ENCODE assay signal across 8 cellular contexts in genomic region chr15:67520976-67521769, GRCh38. TPM values are rescaled to one million over a fixed set of nuclear protein-coding genes. Genes with fewer than 3 reads are reported as not detected.
DNase-seq lines count a peak whose midpoint lies in the region; ATAC-seq, FAIRE-seq and TF ChIP-seq lines count a peak whose summit lies in the region.

TSS of gene C15orf61 (plus strand) at chr15:67521131. CDS start at chr15:67521249, 118 bp downstream.

- intact Hi-C loops in HCT116 (cut with micrococcal nuclease): loop anchor here (10.0 kb wide), 1 partner anchor 314 kb away; no protein-coding TSS in a partner anchor
- intact Hi-C loops in Right ventricle myocardium inferior (cut with DNase I): loop anchor here (2.0 to 10.0 kb wide), 3 partner anchors 22 to 654 kb away; partner anchors contain the start of gene MAP2K5
- intact Hi-C loops in pancreas (cut with DNase I): no loop called here
- intact Hi-C loops in thyroid gland (cut with DNase I): loop anchor here (5.0 kb wide), 1 partner anchor 316 kb away; no protein-coding TSS in a partner anchor

- peak within 1 kb of the TSS; percentile 97 for H3K27ac Mint-ChIP-seq in activated naive CD8-positive, alpha-beta T cell

- H3K27me3 ChIP-seq in HCT116 (ENCODE audit: insufficient read depth, low read length): no peaks in the 10 kb centered on the region
- H3K27me3 ChIP-seq in MM.1S (replicated peaks; ENCODE audit: insufficient read depth, low read length): no peaks in the 10 kb centered on the region
- no peaks in the 10 kb centered on the region for H3K27me3 ChIP-seq in pancreas
- H3K27me3 ChIP-seq in thyroid gland: no peaks in the 10 kb centered on the region

- H3K79me2 ChIP-seq in HCT116 (ENCODE audit: insufficient read depth, low read length) (peaks cover 46% of the 10 kb centered on the region), MM.1S (ENCODE audit: low read length) (peaks cover 46% of the 10 kb centered on the region)

- no peaks in the 10 kb centered on the region for H3K27me3 Mint-ChIP-seq in activated naive CD8-positive, alpha-beta T cell

- H3K36me3 ChIP-seq in HCT116 (ENCODE audit: control insufficient read depth in 1 of 2, insufficient read depth in 2 of 2, low read length in 2 of 2) (no peaks in the 10 kb centered on the region), MM.1S (replicated peaks; ENCODE audit: insufficient read depth, low read length) (no peaks in the 10 kb centered on the region), pancreas (no peaks in the 10 kb centered on the region), thyroid gland (no peaks in the 10 kb centered on the region)

- H3K9me3 ChIP-seq in HCT116 (ENCODE audit: control insufficient read depth in 1 of 2, insufficient read depth in 1 of 2, low read depth in 1 of 2, low read length in 2 of 2) (no peaks in the 10 kb centered on the region), MM.1S (replicated peaks; ENCODE audit: insufficient read depth, low read length) (no peaks in the 10 kb centered on the region), pancreas (no peaks in the 10 kb centered on the region), thyroid gland (no peaks in the 10 kb centered on the region)

- 0 to 1% methylated on average over 91 to 97 of the region's 97 CpGs for WGBS in pancreas, 2 donors
- 1 to 4% methylated on average over 13 to 17 of the region's 97 CpGs for WGBS in thyroid gland, 2 donors

- H3K36me3 Mint-ChIP-seq in activated naive CD8-positive, alpha-beta T cell: peaks cover 2% of the 10 kb centered on the region

- TF ChIP-seq RAD21 in HCT116 (IDR thresholded peaks at IDR 0.05; ENCODE audit: low read depth): peak; percentile 22; the same call in 1 of the 2 replicates

- peaks cover 24% of the 10 kb centered on the region for H3K4me1 Mint-ChIP-seq in activated naive CD8-positive, alpha-beta T cell (ENCODE audit: low read depth)

- POLR2A ChIA-PET in HCT116 (lab: Charles Lee): interaction anchor here (0.6 to 0.8 kb wide), 2 partner anchors 12 to 59 kb away, joined by 3 read pairs; no protein-coding TSS in a partner anchor

- peak within 1 kb of the TSS; percentile 92 for H3K9ac ChIP-seq in HCT116 (ENCODE audit: low read length)
- peak within 1 kb of the TSS; percentile 98 for H3K9ac ChIP-seq in MM.1S (ENCODE audit: low read length)

- H2AFZ ChIP-seq in HCT116 (ENCODE audit: low read depth, low read length, poor library complexity, severe bottlenecking): peak within 1 kb of the TSS; percentile 63
- H2AFZ ChIP-seq in MM.1S (ENCODE audit: low read length): peak within 1 kb of the TSS; percentile 96

- CTCF ChIA-PET in HCT116 (lab: Charles Lee): no interaction called here

- H4K20me1 ChIP-seq in HCT116 (ENCODE audit: insufficient read depth): no peaks in the 10 kb centered on the region
- no peaks in the 10 kb centered on the region for H4K20me1 ChIP-seq in MM.1S (ENCODE audit: insufficient read depth, low read length)

- ATAC-seq in HCT116 (peak; percentile 90), SK-N-SH treated with all-trans-retinoic acid at 6 μM for 48 hours (peak; percentile 88), Right ventricle myocardium inferior (peak; percentile 94), pancreas (peak; percentile 88 to 94 (median 92))

- no peaks in the 10 kb centered on the region for H3K9me3 Mint-ChIP-seq in activated naive CD8-positive, alpha-beta T cell (ENCODE audit: low read depth)

- RAD21 ChIA-PET in HCT116 (lab: Charles Lee; ENCODE audit: low non-redundant PET in 1 of 2, low total read pairs in 2 of 2, uncharacterized antibody in 2 of 2, unreplicated experiment in 2 of 2): no interaction called here

- DNase-seq in HCT116 (ENCODE audit: low read depth, low spot score) (peak; percentile 85), MM.1S (peak; percentile 94), Right ventricle myocardium inferior (ENCODE audit: missing footprints) (peak; percentile 93), pancreas (peak; percentile 92 to 97 (median 95)), thyroid gland (peak; percentile 93 to 95)

- H3K4me2 ChIP-seq in HCT116 (ENCODE audit: low read length): peak within 1 kb of the TSS; percentile 92
- H3K4me2 ChIP-seq in MM.1S (ENCODE audit: low read depth, low read length): peak within 1 kb of the TSS; percentile 88

- H3K4me1 ChIP-seq in HCT116 (ENCODE audit: control insufficient read depth in 1 of 2, insufficient read depth in 2 of 2, low read length in 2 of 2) (peaks cover 10 to 19% of the 10 kb centered on the region in 2 experiments), MM.1S (ENCODE audit: low read length) (peaks cover 10% of the 10 kb centered on the region; the same call in 1 of the 2 replicates), pancreas (peaks cover 0 to 22% (median 20%) of the 10 kb centered on the region in 3 donors), thyroid gland (peaks cover 17 to 20% of the 10 kb centered on the region in 2 donors)

- H3K27ac ChIP-seq in HCT116 (ENCODE audit: low read depth, low read length) (peak within 1 kb of the TSS; percentile 99), MM.1S (ENCODE audit: low read length) (peak within 1 kb of the TSS; percentile 93), pancreas (peak within 1 kb of the TSS; percentile 93 to 98 (median 98)), thyroid gland (peak within 1 kb of the TSS; percentile 94 to 99 (median 99))

- FAIRE-seq in pancreas (lab: Jason Lieb, UNC): no peak

- H3K9me2 ChIP-seq in HCT116 (ENCODE audit: insufficient read depth) (no peaks in the 10 kb centered on the region), MM.1S (replicated peaks; ENCODE audit: insufficient read depth, low read length) (no peaks in the 10 kb centered on the region)

- peaks cover 16% of the 10 kb centered on the region; the same call in 1 of the 2 replicates for H3F3A ChIP-seq in MM.1S (ENCODE audit: insufficient read depth, low read length)

- TF ChIP-seq CTCF in HCT116 (IDR thresholded peaks at IDR 0.05 in 2 of 3, conservative IDR thresholded peaks at IDR 0.05 in 1 of 3; ENCODE audit: borderline replicate concordance in 1 of 3, insufficient read depth in 1 of 3, low read depth in 2 of 3, low read length in 2 of 3) (no peak), MM.1S (IDR thresholded peaks at IDR 0.05; ENCODE audit: low read length) (peak; percentile 5; the same call in 1 of the 2 replicates), pancreas (IDR thresholded peaks at IDR 0.05) (no peak), thyroid gland (IDR thresholded peaks at IDR 0.05) (no peak)

- TF ChIP-seq POLR2A in GM10847 (IDR thresholded peaks at IDR 0.05; ENCODE audit: extremely low read depth, insufficient read length): peak; percentile 62
- peak; percentile 64 for TF ChIP-seq POLR2A in HCT116 (IDR thresholded peaks at IDR 0.05; ENCODE audit: borderline replicate concordance, extremely low read depth, insufficient read depth, insufficient read length)
- peak; percentile 62 to 85 for TF ChIP-seq POLR2A in thyroid gland (IDR thresholded peaks at IDR 0.05)

- no TSS peak for BruUV-seq in HCT116 (replicated peaks; lab: Mats Ljungman, UMichigan)

- peak within 1 kb of the TSS; percentile 72 to 91 for H3K4me3 ChIP-seq in HCT116 (replicated peaks in 1 of 2; ENCODE audit: low read depth in 1 of 2, low read length in 2 of 2)
- peak within 1 kb of the TSS; percentile 89 for H3K4me3 ChIP-seq in MM.1S (ENCODE audit: low read length)
- H3K4me3 ChIP-seq in pancreas: peak within 1 kb of the TSS; percentile 69 to 97 (median 80)
- H3K4me3 ChIP-seq in thyroid gland (replicated peaks in 1 of 3): peak within 1 kb of the TSS; percentile 32 to 75 (median 71)

- peak within 1 kb of the TSS; percentile 95 for H3K4me3 Mint-ChIP-seq in activated naive CD8-positive, alpha-beta T cell

TF ChIP-seq in HCT116, 20 proteins besides CTCF, POLR2A, EP300 and RAD21 (continues in another document):
- TF ChIP-seq MAX (IDR thresholded peaks at IDR 0.05) (peak; percentile 88), TCF7L2 (IDR thresholded peaks at IDR 0.05; ENCODE audit: borderline replicate concordance, extremely low read depth, insufficient read depth, insufficient read length) (peak; percentile 81), YY1 (IDR thresholded peaks at IDR 0.05; ENCODE audit: extremely low read depth, insufficient replicate concordance, low read depth, low read length) (peak; percentile 56), ATF3 (IDR thresholded peaks at IDR 0.05) (no peak), EZH2phosphoT487 (IDR thresholded peaks at IDR 0.05; ENCODE audit: borderline replicate concordance) (no peak), FOSL1 (IDR thresholded peaks at IDR 0.05; ENCODE audit: low read depth) (no peak), ZFX (IDR thresholded peaks at IDR 0.05) (peak; percentile 99)

TF ChIP-seq in SK-N-SH treated with all-trans-retinoic acid at 6 μM for 48 hours, 23 proteins besides CTCF, POLR2A, EP300 and RAD21:
- TF ChIP-seq ISL1 (CRISPR knock-in tag; IDR thresholded peaks at IDR 0.05): no peak
- peak; percentile 77; the same call in 1 of the 2 replicates for TF ChIP-seq SNAI2 (CRISPR knock-in tag; IDR thresholded peaks at IDR 0.05)
- TF ChIP-seq TSHZ2 (CRISPR knock-in tag; IDR thresholded peaks at IDR 0.05): 0 out of 2 replicates have a peak, but pooled peaks have one; percentile 45
- TF ChIP-seq ZFP3 (CRISPR knock-in tag; IDR thresholded peaks at IDR 0.05): peak; percentile 55; the same call in 1 of the 2 replicates

RNA-seq across cellular contexts. Expression of gene C15orf61, which starts in this region (rescaled TPM):
- total RNA-seq in HCT116 (2021; ENCODE audit: unreplicated experiment) (9.9 TPM), Right ventricle myocardium inferior (11.9 TPM), pancreas (1 to 10 TPM; 2.6 to 5.2 (median 3.3) TPM), thyroid gland (10 to 100 TPM in 1 of 4 donors, 1 to 10 TPM in 3; 2.8 to 14.9 (median 7.9) TPM)
- polyA plus RNA-seq in HCT116 (2012): 5.2 and 5.5 TPM in 2 replicates
- polyA plus RNA-seq in pancreas: 1 to 10 TPM; 1.7 to 2.8 TPM

Comparison
In these comparisons a context has a peak if more than half of its experiments do, and no peak if none do; other contexts are left out.
1. Peak in every context shown above with its lines: DNase-seq, ATAC-seq, H3K4me3 ChIP-seq and H3K27ac ChIP-seq.
2. intact Hi-C loops: an anchor here in HCT116 (10.0 kb wide), Right ventricle myocardium inferior (2.0 to 10.0 kb wide) and thyroid gland (5.0 kb wide); none called in pancreas.